In the genomic region with DNA sequence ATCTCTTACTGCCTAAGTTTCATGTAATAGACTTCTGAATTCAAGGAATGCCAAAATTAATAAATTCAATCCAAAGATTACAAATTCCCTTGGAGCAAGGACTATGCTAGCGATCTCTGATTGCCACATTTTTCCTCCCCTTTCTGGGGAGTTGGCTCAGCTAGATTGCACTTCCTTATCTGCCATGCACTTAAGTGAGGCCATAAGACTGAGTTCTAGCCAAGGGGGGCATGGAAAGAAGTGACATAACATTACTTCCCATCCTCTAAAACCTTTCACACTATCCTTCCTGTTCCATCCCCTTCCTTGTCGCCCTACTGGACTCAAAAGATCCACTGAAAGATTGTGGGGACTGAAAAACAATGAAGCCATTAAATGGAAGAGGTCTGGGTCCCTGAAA, we compare ENCODE assay signal across 1 cellular context.
TF ChIP-seq lines count a peak whose summit lies in the region.

No MANE protein-coding gene starts in this region.

TF ChIP-seq in K562, 482 proteins besides CTCF, POLR2A, EP300 and RAD21 (continued from another document and continues in another):
- TF ChIP-seq, protein P1, sequence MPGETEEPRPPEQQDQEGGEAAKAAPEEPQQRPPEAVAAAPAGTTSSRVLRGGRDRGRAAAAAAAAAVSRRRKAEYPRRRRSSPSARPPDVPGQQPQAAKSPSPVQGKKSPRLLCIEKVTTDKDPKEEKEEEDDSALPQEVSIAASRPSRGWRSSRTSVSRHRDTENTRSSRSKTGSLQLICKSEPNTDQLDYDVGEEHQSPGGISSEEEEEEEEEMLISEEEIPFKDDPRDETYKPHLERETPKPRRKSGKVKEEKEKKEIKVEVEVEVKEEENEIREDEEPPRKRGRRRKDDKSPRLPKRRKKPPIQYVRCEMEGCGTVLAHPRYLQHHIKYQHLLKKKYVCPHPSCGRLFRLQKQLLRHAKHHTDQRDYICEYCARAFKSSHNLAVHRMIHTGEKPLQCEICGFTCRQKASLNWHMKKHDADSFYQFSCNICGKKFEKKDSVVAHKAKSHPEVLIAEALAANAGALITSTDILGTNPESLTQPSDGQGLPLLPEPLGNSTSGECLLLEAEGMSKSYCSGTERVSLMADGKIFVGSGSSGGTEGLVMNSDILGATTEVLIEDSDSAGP (CRISPR knock-in tag; IDR thresholded peaks at IDR 0.05): no peak
- TF ChIP-seq ZNF184 (CRISPR knock-in tag; IDR thresholded peaks at IDR 0.05) (no peak), NR2C2 (CRISPR knock-in tag; IDR thresholded peaks at IDR 0.05) (no peak), NR2C2 (tag; IDR thresholded peaks at IDR 0.05) (no peak), KDM1A (IDR thresholded peaks at IDR 0.05) (peak; percentile 56 to 70), JUND (IDR thresholded peaks at IDR 0.05; ENCODE audit: borderline replicate concordance, low read depth, low read length) (peak; percentile 29; the same call in 1 of the 2 replicates), JUND (tag; IDR thresholded peaks at IDR 0.05; ENCODE audit: borderline replicate concordance, low read depth, low read length) (peak; percentile 28; the same call in 1 of the 3 replicates), RBBP5 (IDR thresholded peaks at IDR 0.05; ENCODE audit: borderline replicate concordance, insufficient read depth, low read length, poor library complexity, severe bottlenecking) (no peak), FOXJ3 (CRISPR knock-in tag; IDR thresholded peaks at IDR 0.05) (no peak), MYNN (IDR thresholded peaks at IDR 0.05) (0 out of 2 replicates have a peak, but pooled peaks have one; percentile 45), MYNN (CRISPR knock-in tag; IDR thresholded peaks at IDR 0.05) (no peak), GATAD2B (IDR thresholded peaks at IDR 0.05; ENCODE audit: borderline replicate concordance) (no peak), FOXK1 (CRISPR knock-in tag; IDR thresholded peaks at IDR 0.05; ENCODE audit: borderline replicate concordance) (no peak), HDAC1 (IDR thresholded peaks at IDR 0.05) (peak in 1 of 2 experiments; percentile 59; a peak in 2 of 4 replicates), TEAD1 (CRISPR knock-in tag; IDR thresholded peaks at IDR 0.05) (no peak), NCOA6 (IDR thresholded peaks at IDR 0.05) (no peak), KAT2B (IDR thresholded peaks at IDR 0.05; ENCODE audit: low read depth, low read length) (no peak), MECOM (CRISPR knock-in tag; IDR thresholded peaks at IDR 0.05) (no peak), HMG20A (CRISPR knock-in tag; conservative IDR thresholded peaks at IDR 0.05) (no peak), TEAD4 (IDR thresholded peaks at IDR 0.05; ENCODE audit: low read length) (peak; percentile 93), TEAD4 (CRISPR knock-in tag; IDR thresholded peaks at IDR 0.05; ENCODE audit: borderline replicate concordance) (no peak), ZNF165 (CRISPR knock-in tag; IDR thresholded peaks at IDR 0.05; ENCODE audit: borderline replicate concordance) (no peak), ZNF143 (CRISPR knock-in tag; IDR thresholded peaks at IDR 0.05) (no peak), CBFA2T2 (conservative IDR thresholded peaks at IDR 0.05) (peak; percentile 85), CEBPB (tag; IDR thresholded peaks at IDR 0.05) (peak; percentile 83), SPI1 (IDR thresholded peaks at IDR 0.05; ENCODE audit: borderline replicate concordance, low read depth, low read length) (peak; percentile 86), SMARCE1 (IDR thresholded peaks at IDR 0.05) (peak; percentile 65), BCL6 (CRISPR knock-in tag; IDR thresholded peaks at IDR 0.05) (no peak), ETV6 (IDR thresholded peaks at IDR 0.05; ENCODE audit: borderline replicate concordance in 1 of 2, low read depth in 2 of 2, low read length in 1 of 2) (peak in 1 of 2 experiments; percentile 62; a peak in 1 of 4 replicates), ETV6 (CRISPR knock-in tag; IDR thresholded peaks at IDR 0.05; ENCODE audit: borderline replicate concordance) (no peak), ZNF830 (CRISPR knock-in tag; IDR thresholded peaks at IDR 0.05) (no peak), CREM (IDR thresholded peaks at IDR 0.05; ENCODE audit: low read depth) (peak; percentile 45; the same call in 1 of the 2 replicates), ZKSCAN8 (CRISPR knock-in tag; IDR thresholded peaks at IDR 0.05) (no peak), NFIC (IDR thresholded peaks at IDR 0.05) (peak; percentile 65), SP1 (CRISPR knock-in tag; IDR thresholded peaks at IDR 0.05) (0 out of 2 replicates have a peak, but pooled peaks have one; percentile 22), CSDE1 (IDR thresholded peaks at IDR 0.05) (no peak), CC2D1A (IDR thresholded peaks at IDR 0.05) (peak; percentile 39; the same call in 1 of the 2 replicates), FOXM1 (IDR thresholded peaks at IDR 0.05; ENCODE audit: low read depth) (peak; percentile 51; the same call in 1 of the 2 replicates), FOXM1 (CRISPR knock-in tag; IDR thresholded peaks at IDR 0.05; ENCODE audit: low read depth) (no peak), MBD2 (IDR thresholded peaks at IDR 0.05; ENCODE audit: borderline replicate concordance, low read depth) (peak; percentile 41; the same call in 1 of the 2 replicates), ZNF75A (CRISPR knock-in tag; IDR thresholded peaks at IDR 0.05) (no peak), TAL1 (IDR thresholded peaks at IDR 0.05) (peak; percentile 82), ZBTB17 (CRISPR knock-in tag; IDR thresholded peaks at IDR 0.05) (no peak), SMAD4 (CRISPR knock-in tag; conservative IDR thresholded peaks at IDR 0.05) (peak; percentile 54; the same call in 1 of the 2 replicates), ELF2 (CRISPR knock-in tag; IDR thresholded peaks at IDR 0.05) (0 out of 2 replicates have a peak, but pooled peaks have one; percentile 11), HNRNPUL1 (IDR thresholded peaks at IDR 0.05; ENCODE audit: low read length) (no peak), TCF3 (CRISPR knock-in tag; IDR thresholded peaks at IDR 0.05) (peak; percentile 88), ZKSCAN1 (IDR thresholded peaks at IDR 0.05; ENCODE audit: low read depth, low read length) (peak; percentile 56; the same call in 1 of the 2 replicates)
- TF ChIP-seq, protein P2, sequence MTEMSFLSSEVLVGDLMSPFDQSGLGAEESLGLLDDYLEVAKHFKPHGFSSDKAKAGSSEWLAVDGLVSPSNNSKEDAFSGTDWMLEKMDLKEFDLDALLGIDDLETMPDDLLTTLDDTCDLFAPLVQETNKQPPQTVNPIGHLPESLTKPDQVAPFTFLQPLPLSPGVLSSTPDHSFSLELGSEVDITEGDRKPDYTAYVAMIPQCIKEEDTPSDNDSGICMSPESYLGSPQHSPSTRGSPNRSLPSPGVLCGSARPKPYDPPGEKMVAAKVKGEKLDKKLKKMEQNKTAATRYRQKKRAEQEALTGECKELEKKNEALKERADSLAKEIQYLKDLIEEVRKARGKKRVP (CRISPR knock-in tag; IDR thresholded peaks at IDR 0.05): 0 out of 2 replicates have a peak, but pooled peaks have one; percentile 47
- TF ChIP-seq, protein P3, sequence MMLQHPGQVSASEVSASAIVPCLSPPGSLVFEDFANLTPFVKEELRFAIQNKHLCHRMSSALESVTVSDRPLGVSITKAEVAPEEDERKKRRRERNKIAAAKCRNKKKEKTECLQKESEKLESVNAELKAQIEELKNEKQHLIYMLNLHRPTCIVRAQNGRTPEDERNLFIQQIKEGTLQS (IDR thresholded peaks at IDR 0.05): peak; percentile 33; the same call in 1 of the 2 replicates
- TF ChIP-seq, protein P3 (CRISPR knock-in tag; conservative IDR thresholded peaks at IDR 0.05): no peak
- TF ChIP-seq, protein P4, sequence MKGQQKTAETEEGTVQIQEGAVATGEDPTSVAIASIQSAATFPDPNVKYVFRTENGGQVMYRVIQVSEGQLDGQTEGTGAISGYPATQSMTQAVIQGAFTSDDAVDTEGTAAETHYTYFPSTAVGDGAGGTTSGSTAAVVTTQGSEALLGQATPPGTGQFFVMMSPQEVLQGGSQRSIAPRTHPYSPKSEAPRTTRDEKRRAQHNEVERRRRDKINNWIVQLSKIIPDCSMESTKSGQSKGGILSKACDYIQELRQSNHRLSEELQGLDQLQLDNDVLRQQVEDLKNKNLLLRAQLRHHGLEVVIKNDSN (CRISPR knock-in tag; IDR thresholded peaks at IDR 0.05): no peak
- TF ChIP-seq, protein P5, sequence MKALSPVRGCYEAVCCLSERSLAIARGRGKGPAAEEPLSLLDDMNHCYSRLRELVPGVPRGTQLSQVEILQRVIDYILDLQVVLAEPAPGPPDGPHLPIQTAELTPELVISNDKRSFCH (CRISPR knock-in tag; IDR thresholded peaks at IDR 0.05): no peak
- TF ChIP-seq, protein P5 (tag; IDR thresholded peaks at IDR 0.05): 0 out of 2 replicates have a peak, but pooled peaks have one; percentile 33
- TF ChIP-seq, protein P6, sequence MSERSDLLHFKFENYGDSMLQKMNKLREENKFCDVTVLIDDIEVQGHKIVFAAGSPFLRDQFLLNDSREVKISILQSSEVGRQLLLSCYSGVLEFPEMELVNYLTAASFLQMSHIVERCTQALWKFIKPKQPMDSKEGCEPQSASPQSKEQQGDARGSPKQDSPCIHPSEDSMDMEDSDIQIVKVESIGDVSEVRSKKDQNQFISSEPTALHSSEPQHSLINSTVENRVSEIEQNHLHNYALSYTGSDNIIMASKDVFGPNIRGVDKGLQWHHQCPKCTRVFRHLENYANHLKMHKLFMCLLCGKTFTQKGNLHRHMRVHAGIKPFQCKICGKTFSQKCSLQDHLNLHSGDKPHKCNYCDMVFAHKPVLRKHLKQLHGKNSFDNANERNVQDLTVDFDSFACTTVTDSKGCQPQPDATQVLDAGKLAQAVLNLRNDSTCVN (CRISPR knock-in tag; IDR thresholded peaks at IDR 0.05): no peak
- TF ChIP-seq, protein P7, sequence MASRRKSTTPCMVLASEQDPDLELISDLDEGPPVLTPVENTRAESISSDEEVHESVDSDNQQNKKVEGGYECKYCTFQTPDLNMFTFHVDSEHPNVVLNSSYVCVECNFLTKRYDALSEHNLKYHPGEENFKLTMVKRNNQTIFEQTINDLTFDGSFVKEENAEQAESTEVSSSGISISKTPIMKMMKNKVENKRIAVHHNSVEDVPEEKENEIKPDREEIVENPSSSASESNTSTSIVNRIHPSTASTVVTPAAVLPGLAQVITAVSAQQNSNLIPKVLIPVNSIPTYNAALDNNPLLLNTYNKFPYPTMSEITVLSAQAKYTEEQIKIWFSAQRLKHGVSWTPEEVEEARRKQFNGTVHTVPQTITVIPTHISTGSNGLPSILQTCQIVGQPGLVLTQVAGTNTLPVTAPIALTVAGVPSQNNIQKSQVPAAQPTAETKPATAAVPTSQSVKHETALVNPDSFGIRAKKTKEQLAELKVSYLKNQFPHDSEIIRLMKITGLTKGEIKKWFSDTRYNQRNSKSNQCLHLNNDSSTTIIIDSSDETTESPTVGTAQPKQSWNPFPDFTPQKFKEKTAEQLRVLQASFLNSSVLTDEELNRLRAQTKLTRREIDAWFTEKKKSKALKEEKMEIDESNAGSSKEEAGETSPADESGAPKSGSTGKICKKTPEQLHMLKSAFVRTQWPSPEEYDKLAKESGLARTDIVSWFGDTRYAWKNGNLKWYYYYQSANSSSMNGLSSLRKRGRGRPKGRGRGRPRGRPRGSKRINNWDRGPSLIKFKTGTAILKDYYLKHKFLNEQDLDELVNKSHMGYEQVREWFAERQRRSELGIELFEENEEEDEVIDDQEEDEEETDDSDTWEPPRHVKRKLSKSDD (conservative IDR thresholded peaks at IDR 0.05; ENCODE audit: low read length): no peak
- TF ChIP-seq, protein P8, sequence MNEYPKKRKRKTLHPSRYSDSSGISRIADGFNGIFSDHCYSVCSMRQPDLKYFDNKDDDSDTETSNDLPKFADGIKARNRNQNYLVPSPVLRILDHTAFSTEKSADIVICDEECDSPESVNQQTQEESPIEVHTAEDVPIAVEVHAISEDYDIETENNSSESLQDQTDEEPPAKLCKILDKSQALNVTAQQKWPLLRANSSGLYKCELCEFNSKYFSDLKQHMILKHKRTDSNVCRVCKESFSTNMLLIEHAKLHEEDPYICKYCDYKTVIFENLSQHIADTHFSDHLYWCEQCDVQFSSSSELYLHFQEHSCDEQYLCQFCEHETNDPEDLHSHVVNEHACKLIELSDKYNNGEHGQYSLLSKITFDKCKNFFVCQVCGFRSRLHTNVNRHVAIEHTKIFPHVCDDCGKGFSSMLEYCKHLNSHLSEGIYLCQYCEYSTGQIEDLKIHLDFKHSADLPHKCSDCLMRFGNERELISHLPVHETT (CRISPR knock-in tag; conservative IDR thresholded peaks at IDR 0.05 in 1 of 2, IDR thresholded peaks at IDR 0.05 in 1 of 2): no peak
- TF ChIP-seq, protein P9, sequence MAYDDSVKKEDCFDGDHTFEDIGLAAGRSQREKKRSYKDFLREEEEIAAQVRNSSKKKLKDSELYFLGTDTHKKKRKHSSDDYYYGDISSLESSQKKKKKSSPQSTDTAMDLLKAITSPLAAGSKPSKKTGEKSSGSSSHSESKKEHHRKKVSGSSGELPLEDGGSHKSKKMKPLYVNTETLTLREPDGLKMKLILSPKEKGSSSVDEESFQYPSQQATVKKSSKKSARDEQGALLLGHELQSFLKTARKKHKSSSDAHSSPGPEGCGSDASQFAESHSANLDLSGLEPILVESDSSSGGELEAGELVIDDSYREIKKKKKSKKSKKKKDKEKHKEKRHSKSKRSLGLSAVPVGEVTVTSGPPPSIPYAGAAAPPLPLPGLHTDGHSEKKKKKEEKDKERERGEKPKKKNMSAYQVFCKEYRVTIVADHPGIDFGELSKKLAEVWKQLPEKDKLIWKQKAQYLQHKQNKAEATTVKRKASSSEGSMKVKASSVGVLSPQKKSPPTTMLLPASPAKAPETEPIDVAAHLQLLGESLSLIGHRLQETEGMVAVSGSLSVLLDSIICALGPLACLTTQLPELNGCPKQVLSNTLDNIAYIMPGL (CRISPR knock-in tag; IDR thresholded peaks at IDR 0.05): no peak
- TF ChIP-seq, protein P10, sequence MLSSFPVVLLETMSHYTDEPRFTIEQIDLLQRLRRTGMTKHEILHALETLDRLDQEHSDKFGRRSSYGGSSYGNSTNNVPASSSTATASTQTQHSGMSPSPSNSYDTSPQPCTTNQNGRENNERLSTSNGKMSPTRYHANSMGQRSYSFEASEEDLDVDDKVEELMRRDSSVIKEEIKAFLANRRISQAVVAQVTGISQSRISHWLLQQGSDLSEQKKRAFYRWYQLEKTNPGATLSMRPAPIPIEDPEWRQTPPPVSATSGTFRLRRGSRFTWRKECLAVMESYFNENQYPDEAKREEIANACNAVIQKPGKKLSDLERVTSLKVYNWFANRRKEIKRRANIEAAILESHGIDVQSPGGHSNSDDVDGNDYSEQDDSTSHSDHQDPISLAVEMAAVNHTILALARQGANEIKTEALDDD (IDR thresholded peaks at IDR 0.05): peak; percentile 66
- TF ChIP-seq, protein P11, sequence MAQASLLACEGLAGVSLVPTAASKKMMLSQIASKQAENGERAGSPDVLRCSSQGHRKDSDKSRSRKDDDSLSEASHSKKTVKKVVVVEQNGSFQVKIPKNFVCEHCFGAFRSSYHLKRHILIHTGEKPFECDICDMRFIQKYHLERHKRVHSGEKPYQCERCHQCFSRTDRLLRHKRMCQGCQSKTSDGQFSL (CRISPR knock-in tag; IDR thresholded peaks at IDR 0.05): no peak
- TF ChIP-seq, protein P11 (tag; IDR thresholded peaks at IDR 0.05): no peak
